15 cellular contexts compared by ENCODE assay signal in the genomic region with DNA sequence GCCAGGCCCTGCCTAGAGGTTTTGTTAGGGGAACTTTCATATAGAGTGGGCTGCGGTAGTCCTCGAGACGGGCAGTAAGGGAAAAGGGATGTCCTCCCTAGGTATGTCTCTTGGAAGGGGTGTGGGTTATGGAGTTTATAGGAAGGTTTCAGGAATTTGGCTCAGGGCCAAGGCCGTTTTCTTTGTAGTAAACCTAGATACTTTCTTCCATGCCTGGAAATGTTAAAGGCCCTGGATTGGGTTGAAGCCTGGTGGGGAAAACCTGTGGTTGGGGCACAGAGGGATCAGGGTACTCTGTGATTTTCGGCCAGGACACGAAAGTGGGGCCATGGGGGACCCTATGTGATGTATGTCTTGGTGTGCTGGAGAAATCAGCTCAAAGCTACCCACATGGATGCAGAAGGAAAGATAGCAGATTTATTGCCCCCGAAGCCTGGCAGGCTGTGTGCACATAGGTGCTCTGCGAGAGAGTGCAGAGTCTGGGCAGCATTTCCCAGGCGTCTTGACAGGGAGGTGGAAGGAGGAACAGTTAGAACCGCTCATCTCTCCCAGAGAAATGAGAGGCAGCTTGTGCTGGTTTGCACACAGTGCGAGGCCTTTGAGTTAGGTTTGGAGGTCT. TPM values are rescaled to one million over a fixed set of nuclear protein-coding genes. Genes with fewer than 3 reads are reported as not detected.
DNase-seq lines count a peak whose midpoint lies in the region; ATAC-seq and TF ChIP-seq lines count a peak whose summit lies in the region.
"Had no signal": no experiment of that assay in that cellular context is flagged by ENCODE, and none has a peak within 500 bp of the region (broad histone marks: within the 10 kb centered on the region; RNA-seq: fewer than 3 reads in every experiment).

No MANE protein-coding gene starts in this region.

- peaks cover 99% of the 10 kb centered on the region for H3K79me2 ChIP-seq in OCI-LY3 (ENCODE audit: low read length)

- H3K9me3 ChIP-seq in OCI-LY3 (ENCODE audit: insufficient read depth, low read length) (no peaks in the 10 kb centered on the region), psoas muscle (no peaks in the 10 kb centered on the region)
- H3K9me3 ChIP-seq: ascending aorta had no signal

- H3K27ac ChIP-seq in OCI-LY3 (ENCODE audit: low read length) (no peak overlapping the region), psoas muscle (no peak overlapping the region)
- H3K27ac ChIP-seq: ascending aorta had no signal

- ATAC-seq in psoas muscle (no peak), HG02798 (IDR thresholded peaks at IDR 0.05; ENCODE audit: poor library complexity, unreplicated experiment) (no peak)
- ATAC-seq: sciatic nerve had no signal

- H3K4me3 Mint-ChIP-seq in activated naive CD8-positive, alpha-beta T cell, result peak overlapping the region; percentile 63
- no peak overlapping the region for H3K4me3 Mint-ChIP-seq in activated naive CD8-positive, alpha-beta T cell treated with anti-CD3 and anti-CD28 coated beads for 36 hours
- H3K4me3 Mint-ChIP-seq in endothelial cell (ENCODE audit: unreplicated experiment), result peak overlapping the region; percentile 69

- H3K36me3 ChIP-seq in OCI-LY3 (replicated peaks; ENCODE audit: low read depth, low read length) (peaks cover 52% of the 10 kb centered on the region), psoas muscle (ENCODE audit: insufficient read depth in 1 of 2, low read depth in 1 of 2) (peaks cover 3 to 18% of the 10 kb centered on the region in 2 donors)

- H3K27me3 Mint-ChIP-seq in activated naive CD8-positive, alpha-beta T cell, result no peaks in the 10 kb centered on the region
- H3K27me3 Mint-ChIP-seq in activated naive CD8-positive, alpha-beta T cell treated with anti-CD3 and anti-CD28 coated beads for 36 hours, result no peaks in the 10 kb centered on the region
- peaks cover 13% of the 10 kb centered on the region for H3K27me3 Mint-ChIP-seq in endothelial cell (ENCODE audit: unreplicated experiment)

- peaks cover 4% of the 10 kb centered on the region for H3K36me3 Mint-ChIP-seq in activated naive CD8-positive, alpha-beta T cell
- peaks cover 10% of the 10 kb centered on the region for H3K36me3 Mint-ChIP-seq in activated naive CD8-positive, alpha-beta T cell treated with anti-CD3 and anti-CD28 coated beads for 36 hours
- H3K36me3 Mint-ChIP-seq in endothelial cell (ENCODE audit: low read depth, unreplicated experiment), result peaks cover 10% of the 10 kb centered on the region

- TF ChIP-seq CTCF in OCI-LY3 (IDR thresholded peaks at IDR 0.05; ENCODE audit: low read depth, low read length), result no peak
- TF ChIP-seq CTCF in endothelial cell (IDR thresholded peaks at IDR 0.05; ENCODE audit: unreplicated experiment), result no peak
- no peak for TF ChIP-seq CTCF in psoas muscle (IDR thresholded peaks at IDR 0.05)

- no peak for DNase-seq in activated naive CD8-positive, alpha-beta T cell treated with anti-CD3 and anti-CD28 coated beads for 36 hours
- DNase-seq in endothelial cell (ENCODE audit: low spot score), result no peak
- DNase-seq in psoas muscle, result no peak
- no peak for DNase-seq in NCI-H2227 (lab: John Stamatoyannopoulos, UW; ENCODE audit: unreplicated experiment)
- DNase-seq in cerebellar nuclear complex (lab: John Stamatoyannopoulos, UW), result no peak
- DNase-seq: foreskin melanocyte, GDM1, NCI-H1417 treated with DMSO at 0.1 percent for 48 hours, NCI-H774, SW 1271 had no signal

- H3K4me1 Mint-ChIP-seq in activated naive CD8-positive, alpha-beta T cell (ENCODE audit: low read depth), result peaks cover 47% of the 10 kb centered on the region
- peaks cover 31% of the 10 kb centered on the region for H3K4me1 Mint-ChIP-seq in activated naive CD8-positive, alpha-beta T cell treated with anti-CD3 and anti-CD28 coated beads for 36 hours
- H3K4me1 Mint-ChIP-seq in endothelial cell (ENCODE audit: unreplicated experiment), result peaks cover 10% of the 10 kb centered on the region

- H3K27me3 ChIP-seq in OCI-LY3 (ENCODE audit: low read depth, low read length), result no peaks in the 10 kb centered on the region
- no peaks in the 10 kb centered on the region for H3K27me3 ChIP-seq in psoas muscle (ENCODE audit: insufficient read depth in 3 of 3, low read length in 2 of 3)
- H3K27me3 ChIP-seq: ascending aorta had no signal

- peak overlapping the region; percentile 97 for H3K4me3 ChIP-seq in OCI-LY3 (ENCODE audit: low read length)
- peak overlapping the region; percentile 73 for H3K4me3 ChIP-seq in psoas muscle

- no peak overlapping the region for H3K27ac Mint-ChIP-seq in activated naive CD8-positive, alpha-beta T cell
- no peak overlapping the region for H3K27ac Mint-ChIP-seq in activated naive CD8-positive, alpha-beta T cell treated with anti-CD3 and anti-CD28 coated beads for 36 hours
- H3K27ac Mint-ChIP-seq in endothelial cell (ENCODE audit: unreplicated experiment), result no peak overlapping the region

- intact Hi-C loops in psoas muscle (cut with DNase I), result loop anchor here in 1 of 2 donors (10.0 kb wide), 1 partner anchor 348 kb away; a partner anchor contains a TSS

- H3K4me1 ChIP-seq in OCI-LY3 (ENCODE audit: low read length), result peaks cover 27% of the 10 kb centered on the region
- H3K4me1 ChIP-seq in psoas muscle, result peaks cover 23% of the 10 kb centered on the region

- WGBS in psoas muscle, 3 donors, result 80 to 89% (median 83%) methylated on average over 11 of the region's 11 CpGs

- peak overlapping the region; percentile 94 for H3K4me2 ChIP-seq in OCI-LY3 (ENCODE audit: low read length)

- H3K9me3 Mint-ChIP-seq in activated naive CD8-positive, alpha-beta T cell (ENCODE audit: low read depth), result no peaks in the 10 kb centered on the region
- no peaks in the 10 kb centered on the region for H3K9me3 Mint-ChIP-seq in activated naive CD8-positive, alpha-beta T cell treated with anti-CD3 and anti-CD28 coated beads for 36 hours
- no peaks in the 10 kb centered on the region for H3K9me3 Mint-ChIP-seq in endothelial cell (ENCODE audit: unreplicated experiment)

- H3K9ac ChIP-seq in OCI-LY3 (ENCODE audit: low read length), result peak overlapping the region; percentile 93; the same call in 1 of the 2 replicates

- H4K20me1 ChIP-seq in OCI-LY3 (ENCODE audit: insufficient read depth, low read length), result peaks cover 38% of the 10 kb centered on the region

- no peak overlapping the region for H2AFZ ChIP-seq in OCI-LY3 (ENCODE audit: low read depth, low read length)

RNA-seq across cellular contexts. Expression of a gene that starts 1.7 kb away (rescaled TPM):
- 10 to 100 TPM; 24.1 to 30.5 TPM for total RNA-seq in activated naive CD8-positive, alpha-beta T cell treated with anti-CD3 and anti-CD28 coated beads for 36 hours
- total RNA-seq in endothelial cell (ENCODE audit: unreplicated experiment) (32.2 TPM), psoas muscle (10 to 100 TPM; 19.6 to 40.5 (median 31.5) TPM)
- polyA plus RNA-seq in psoas muscle, result 10 to 100 TPM; 17.9 to 26.6 (median 20.4) TPM

RNA-seq across cellular contexts. Expression of a gene that starts 1.8 kb away (rescaled TPM):
- 10 to 100 TPM; 24.1 to 27.9 TPM for total RNA-seq in activated naive CD8-positive, alpha-beta T cell treated with anti-CD3 and anti-CD28 coated beads for 36 hours
- total RNA-seq in endothelial cell (ENCODE audit: unreplicated experiment) (13.4 TPM), psoas muscle (10 to 100 TPM in 3 of 4 donors, 1 to 10 TPM in 1; 9.0 to 16.2 (median 14.3) TPM)
- 10 to 100 TPM; 12.4 to 20.5 (median 15.7) TPM for polyA plus RNA-seq in psoas muscle
